In genomic region chr5:140564196-140565023, GRCh38 we compare ENCODE assay signal across 8 cellular contexts. TPM values are rescaled to one million over a fixed set of nuclear protein-coding genes. Genes with fewer than 3 reads are reported as not detected.
DNase-seq lines count a peak whose midpoint lies in the region; FAIRE-seq and TF ChIP-seq lines count a peak whose summit lies in the region.

APBB3 (minus strand) TSS chr5:140564598; CDS start chr5:140564245, 353 bp downstream.
SLC35A4 (plus strand) TSS chr5:140564828; CDS start chr5:140567170, 2,342 bp downstream.

- peak within 1 kb of the TSS; percentile 93 for H3K27ac Mint-ChIP-seq in activated naive CD4-positive, alpha-beta T cell treated with anti-CD3 and anti-CD28 coated beads for 36 hours

- intact Hi-C loops in activated naive CD4-positive, alpha-beta T cell treated with anti-CD3 and anti-CD28 coated beads for 36 hours (cut with micrococcal nuclease), result loop anchor here (1.0 to 5.0 kb wide), 11 partner anchors 8 to 1053 kb away; partner anchors contain the start of genes ANKHD1, CYSTM1, DIAPH1 and EIF4EBP3

- no peaks in the 10 kb centered on the region for H3K9me3 ChIP-seq in neuronal stem cell (replicated peaks in 1 of 2; ENCODE audit: control insufficient read depth in 2 of 2, insufficient read depth in 1 of 2, low read depth in 1 of 2, low read length in 2 of 2)

- H3K27me3 ChIP-seq in neuronal stem cell (ENCODE audit: control insufficient read depth in 3 of 3, insufficient read depth in 3 of 3, low read depth in 1 of 3, low read length in 3 of 3), result no peaks in the 10 kb centered on the region

- peak within 1 kb of the TSS; percentile 15 for H3K4ac ChIP-seq in neuronal stem cell (ENCODE audit: low read length)

- H4K91ac ChIP-seq in neuronal stem cell (ENCODE audit: low read depth, low read length, poor library complexity), result no peak within 1 kb of the TSS

- POLR2A ChIA-PET in HEK293T (lab: Yijun Ruan, JAX), result interaction anchor here (0.6 to 2.3 kb wide), 10 partner anchors 9 to 163 kb away, joined by 3 to 13 read pairs (median 3); partner anchors contain the start of genes ANKHD1, EIF4EBP3, HARS1 and HARS2

- peaks cover 24 to 55% of the 10 kb centered on the region in 2 donors for H3K36me3 ChIP-seq in neuronal stem cell (replicated peaks in 1 of 2; ENCODE audit: control insufficient read depth in 2 of 2, insufficient read depth in 2 of 2, low read length in 2 of 2)

- DNase-seq in GDM1 (lab: John Stamatoyannopoulos, UW) (peak; percentile 98), HEK293T (ENCODE audit: extremely low spot score) (peak; percentile 94), NAMALWA (ENCODE audit: low spot score) (peak; percentile 99), SK-N-DZ (ENCODE audit: low spot score) (peak; percentile 98), frontal cortex (ENCODE audit: low spot score in 2 of 2) (peak; percentile 89 to 94), neuronal stem cell (ENCODE audit: low spot score) (peak; percentile 90)
- DNase-seq in activated naive CD4-positive, alpha-beta T cell treated with anti-CD3 and anti-CD28 coated beads for 36 hours, result peak; percentile 97

- no peaks in the 10 kb centered on the region for H3K9me3 Mint-ChIP-seq in activated naive CD4-positive, alpha-beta T cell treated with anti-CD3 and anti-CD28 coated beads for 36 hours

- H3K79me1 ChIP-seq in neuronal stem cell (ENCODE audit: low read depth, low read length), result peaks cover 3% of the 10 kb centered on the region

- peak within 1 kb of the TSS; percentile 62 for H3K27ac ChIP-seq in neuronal stem cell (replicated peaks; ENCODE audit: low read length)

- peak within 1 kb of the TSS; percentile 73 to 85 for H3K4me3 ChIP-seq in neuronal stem cell (ENCODE audit: low read length in 2 of 2)

- H3K4me1 Mint-ChIP-seq in activated naive CD4-positive, alpha-beta T cell treated with anti-CD3 and anti-CD28 coated beads for 36 hours (ENCODE audit: low read depth), result peaks cover 53% of the 10 kb centered on the region

- H3K18ac ChIP-seq in neuronal stem cell (ENCODE audit: low read length), result peak within 1 kb of the TSS; percentile 96

- H2BK120ac ChIP-seq in neuronal stem cell (ENCODE audit: low read depth, low read length), result peak within 1 kb of the TSS; percentile 73

- H3K9ac ChIP-seq in neuronal stem cell (ENCODE audit: low read depth, low read length, poor library complexity), result peak within 1 kb of the TSS; percentile 91

- H3K4me2 ChIP-seq in neuronal stem cell (ENCODE audit: insufficient read depth, low read length, poor library complexity, severe bottlenecking), result peak within 1 kb of the TSS; percentile 65

- H3K4me1 ChIP-seq in neuronal stem cell (ENCODE audit: control insufficient read depth in 2 of 2, insufficient read depth in 1 of 2, low read depth in 1 of 2, low read length in 2 of 2), result peaks cover 6% of the 10 kb centered on the region in 2 donors

- H4K8ac ChIP-seq in neuronal stem cell (ENCODE audit: low read depth, low read length), result peak within 1 kb of the TSS; percentile 21

- H3K27me3 Mint-ChIP-seq in activated naive CD4-positive, alpha-beta T cell treated with anti-CD3 and anti-CD28 coated beads for 36 hours (ENCODE audit: low read depth), result no peaks in the 10 kb centered on the region

- peak within 1 kb of the TSS; percentile 84 for H2AFZ ChIP-seq in neuronal stem cell (ENCODE audit: low read length)

- H3K23ac ChIP-seq in neuronal stem cell (ENCODE audit: low read depth, low read length, poor library complexity), result peak within 1 kb of the TSS; percentile 99

- peak within 1 kb of the TSS; percentile 1 for H2BK5ac ChIP-seq in neuronal stem cell (ENCODE audit: low read length)

- H3K14ac ChIP-seq in neuronal stem cell (ENCODE audit: low read length), result peak within 1 kb of the TSS; percentile 85

- peak; percentile 15 for FAIRE-seq in frontal cortex (lab: Jason Lieb, UNC)

- peak within 1 kb of the TSS; percentile 16 for H2AK5ac ChIP-seq in neuronal stem cell (ENCODE audit: low read depth, low read length)

- CTCF ChIA-PET in HEK293T (lab: Yijun Ruan, JAX), result interaction anchor here (0.6 kb wide), 1 partner anchor 192 kb away, joined by 3 read pairs; no protein-coding TSS in a partner anchor
- CTCF ChIA-PET in activated naive CD4-positive, alpha-beta T cell treated with anti-CD3 and anti-CD28 coated beads for 36 hours (lab: Charles Lee), result interaction anchor here (0.6 to 1.5 kb wide), 4 partner anchors 10 to 305 kb away, joined by 3 to 4 read pairs (median 3); partner anchors contain the start of gene CD14

- peaks cover 25% of the 10 kb centered on the region for H3K36me3 Mint-ChIP-seq in activated naive CD4-positive, alpha-beta T cell treated with anti-CD3 and anti-CD28 coated beads for 36 hours (ENCODE audit: low read depth)

- H3K4me3 Mint-ChIP-seq in activated naive CD4-positive, alpha-beta T cell treated with anti-CD3 and anti-CD28 coated beads for 36 hours, result peak within 1 kb of the TSS; percentile 96

- peak within 1 kb of the TSS; percentile 59 for H2BK12ac ChIP-seq in neuronal stem cell (ENCODE audit: low read length)

- TF ChIP-seq CTCF in subcutaneous adipose tissue (IDR thresholded peaks at IDR 0.05; ENCODE audit: low read depth), result no peak

- H2BK15ac ChIP-seq in neuronal stem cell (ENCODE audit: low read length), result no peak within 1 kb of the TSS

- no CpG with 5 or more reads among the region's 74 CpGs for WGBS in neuronal stem cell (ENCODE audit: extremely low coverage in 2 of 2, insufficient read length in 2 of 2, insufficient replicate concordance in 1 of 2), 2 donors

TF ChIP-seq in HEK293T, 16 proteins besides CTCF, POLR2A, EP300 and RAD21:
- no peak for TF ChIP-seq FOXK2 (IDR thresholded peaks at IDR 0.05)
- TF ChIP-seq ARNT (IDR thresholded peaks at IDR 0.05), result peak; percentile 55; the same call in 1 of the 2 replicates
- no peak for TF ChIP-seq FOXM1 (IDR thresholded peaks at IDR 0.05; ENCODE audit: borderline replicate concordance)
- peak; percentile 90; the same call in 1 of the 2 replicates for TF ChIP-seq LEF1 (IDR thresholded peaks at IDR 0.05; ENCODE audit: borderline replicate concordance)
- TF ChIP-seq NFRKB (IDR thresholded peaks at IDR 0.05), result no peak
- TF ChIP-seq SP1 (IDR thresholded peaks at IDR 0.05), result no peak
- TF ChIP-seq TARDBP (IDR thresholded peaks at IDR 0.05), result peak; percentile 100
- TF ChIP-seq BHLHE40 (IDR thresholded peaks at IDR 0.05; ENCODE audit: borderline replicate concordance), result no peak
- peak; percentile 99 for TF ChIP-seq L3MBTL2 (conservative IDR thresholded peaks at IDR 0.05)
- TF ChIP-seq PKNOX1 (IDR thresholded peaks at IDR 0.05), result no peak
- no peak for TF ChIP-seq SUZ12 (IDR thresholded peaks at IDR 0.05)
- TF ChIP-seq FOXA1 (IDR thresholded peaks at IDR 0.05), result no peak
- TF ChIP-seq HDGF (IDR thresholded peaks at IDR 0.05; ENCODE audit: borderline replicate concordance), result no peak
- peak; percentile 38; the same call in 1 of the 2 replicates for TF ChIP-seq CTBP1 (IDR thresholded peaks at IDR 0.05; ENCODE audit: borderline replicate concordance)
- TF ChIP-seq ZNF384 (IDR thresholded peaks at IDR 0.05), result no peak
- peak; percentile 83; the same call in 1 of the 2 replicates for TF ChIP-seq ELF4 (IDR thresholded peaks at IDR 0.05)
TF ChIP-seq in HEK293T: peak in this region for 6.

RNA-seq across cellular contexts. Expression of gene APBB3, which starts in this region (rescaled TPM):
- 28.2 and 32.4 TPM in 2 replicates for polyA plus RNA-seq in SK-N-DZ (2014; cell fraction: cytosol; rRNA removed)
- 209 and 239 TPM in 2 replicates for polyA plus RNA-seq in SK-N-DZ (2014; cell fraction: nucleus; rRNA removed)
- 10 to 100 TPM; 15.4 to 16.5 TPM for total RNA-seq in activated naive CD4-positive, alpha-beta T cell treated with anti-CD3 and anti-CD28 coated beads for 36 hours
- 23.2 TPM for total RNA-seq in frontal cortex
- polyA plus RNA-seq in neuronal stem cell (2013, experiment 1 of 2), result 10.0 TPM
- 8.5 TPM for polyA plus RNA-seq in neuronal stem cell (2013, experiment 2 of 2)
- 10 to 100 TPM; 13.7 to 24.3 (median 18.9) TPM for total RNA-seq in subcutaneous adipose tissue

RNA-seq across cellular contexts. Expression of gene SLC35A4, which starts in this region (rescaled TPM):
- 51.7 and 60.8 TPM in 2 replicates for polyA plus RNA-seq in SK-N-DZ (2014; cell fraction: cytosol; rRNA removed)
- polyA plus RNA-seq in SK-N-DZ (2014; cell fraction: nucleus; rRNA removed), result 10.4 and 28.0 TPM in 2 replicates
- 10 to 100 TPM; 57.1 to 60.1 TPM for total RNA-seq in activated naive CD4-positive, alpha-beta T cell treated with anti-CD3 and anti-CD28 coated beads for 36 hours
- 2.0 TPM for total RNA-seq in frontal cortex
- polyA plus RNA-seq in neuronal stem cell (2013, experiment 1 of 2), result 63.6 TPM
- polyA plus RNA-seq in neuronal stem cell (2013, experiment 2 of 2), result 61.2 TPM
- total RNA-seq in subcutaneous adipose tissue, result 10 to 100 TPM; 21.1 to 32.2 (median 25.4) TPM

Comparison
In these comparisons a context has a peak if more than half of its experiments do, and no peak if none do; other contexts are left out.
1. Peak in every context shown above with its lines: DNase-seq, H3K4me3 ChIP-seq and H3K27ac ChIP-seq.